In the genomic region with DNA sequence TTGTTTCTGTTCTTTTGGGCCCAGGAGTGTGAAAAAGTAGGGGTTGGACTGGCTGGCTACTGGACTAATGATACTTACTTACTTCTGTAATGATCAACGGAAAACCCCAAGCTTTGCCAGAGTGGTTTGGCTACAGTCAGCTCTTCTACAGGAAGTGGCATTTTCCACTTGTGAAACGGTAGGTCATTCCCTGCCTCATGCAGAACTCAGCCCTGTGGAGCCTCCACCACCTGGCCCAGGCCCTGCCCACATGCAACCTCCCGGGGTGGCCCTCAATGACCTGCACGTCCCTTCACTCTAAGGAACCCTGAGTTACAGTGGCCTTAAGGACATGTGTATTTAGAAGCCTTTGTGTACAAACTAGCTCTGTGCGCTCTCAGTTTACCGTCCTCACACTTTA, we compare ENCODE assay signal across 12 cellular contexts.
A peak's percentile ranks its signal among the peaks of the same experiment; 100 is the strongest.
DNase-seq lines count a peak whose midpoint lies in the region; ATAC-seq and TF ChIP-seq lines count a peak whose summit lies in the region.
"Had no signal": no experiment of that assay in that cellular context is flagged by ENCODE, and none has a peak within 500 bp of the region (broad histone marks: within the 10 kb centered on the region; RNA-seq: fewer than 3 reads in every experiment).

No MANE protein-coding gene starts in this region.

- POLR2A ChIA-PET in CD8-positive, alpha-beta T cell (lab: Charles Lee) = no interaction called here

- TF ChIP-seq CTCF in CD8-positive, alpha-beta T cell (IDR thresholded peaks at IDR 0.05) = no peak

- H3K36me3 ChIP-seq in CD8-positive, alpha-beta T cell (ENCODE audit: insufficient read depth, low read length) = peaks cover 32% of the 10 kb centered on the region

- no peaks in the 10 kb centered on the region for H3K4me1 ChIP-seq in CD8-positive, alpha-beta T cell (ENCODE audit: insufficient read depth, low read length)

- H3K36me3 Mint-ChIP-seq in CD8-positive, alpha-beta T cell = peaks cover 96% of the 10 kb centered on the region
- peaks cover 50% of the 10 kb centered on the region for H3K36me3 Mint-ChIP-seq in central memory CD8-positive, alpha-beta T cell (ENCODE audit: insufficient read depth)
- H3K36me3 Mint-ChIP-seq in natural killer cell treated with Interleukin-12 subunit alpha and Interleukin-12 subunit beta and Interleukin-15 and Interleukin-18, amount 100 ng/mL, for 72 hours = peaks cover 22% of the 10 kb centered on the region

- intact Hi-C loops in CD8-positive, alpha-beta T cell (cut with DNase I, micrococcal nuclease) = no loop called here

- CTCF ChIA-PET in CD8-positive, alpha-beta T cell (lab: Charles Lee) = interaction anchor here (1.6 kb wide), 1 partner anchor 9 kb away, joined by 6 read pairs; no protein-coding TSS in a partner anchor

- peak overlapping the region; percentile 49 for H3K27ac Mint-ChIP-seq in CD8-positive, alpha-beta T cell
- peak overlapping the region; percentile 49 for H3K27ac Mint-ChIP-seq in central memory CD8-positive, alpha-beta T cell (ENCODE audit: low read depth)
- peak overlapping the region; percentile 71 to 88 for H3K27ac Mint-ChIP-seq in natural killer cell treated with Interleukin-12 subunit alpha and Interleukin-12 subunit beta and Interleukin-15 and Interleukin-18, amount 100 ng/mL, for 72 hours
- H3K27ac Mint-ChIP-seq: type B pancreatic cell had no signal

- DNase-seq in CD8-positive, alpha-beta T cell = no peak
- DNase-seq in HK-2 (ENCODE audit: unreplicated experiment) (peak; percentile 64), NCI-H2196 (lab: John Stamatoyannopoulos, UW; ENCODE audit: unreplicated experiment) (no peak), KG1 (lab: John Stamatoyannopoulos, UW) (no peak), HuH-7.5 (ENCODE audit: low spot score) (no peak)
- DNase-seq in central memory CD8-positive, alpha-beta T cell (ENCODE audit: low spot score in 2 of 2) = no peak
- DNase-seq in natural killer cell treated with Interleukin-12 subunit alpha and Interleukin-12 subunit beta and Interleukin-15 and Interleukin-18, amount 100 ng/mL, for 72 hours (ENCODE audit: low spot score) = no peak
- DNase-seq: activated gamma-delta T cell, DMS 273 treated with DMSO at 0.1 percent for 48 hours, NCI-H774 had no signal

- H3K27ac ChIP-seq in CD8-positive, alpha-beta T cell (ENCODE audit: low read depth, low read length) = no peak overlapping the region

- no peaks in the 10 kb centered on the region for H3K27me3 Mint-ChIP-seq in CD8-positive, alpha-beta T cell (ENCODE audit: low read depth)
- no peaks in the 10 kb centered on the region for H3K27me3 Mint-ChIP-seq in central memory CD8-positive, alpha-beta T cell
- H3K27me3 Mint-ChIP-seq in natural killer cell treated with Interleukin-12 subunit alpha and Interleukin-12 subunit beta and Interleukin-15 and Interleukin-18, amount 100 ng/mL, for 72 hours = no peaks in the 10 kb centered on the region
- H3K27me3 Mint-ChIP-seq: type B pancreatic cell had no signal

- H3K4me3 ChIP-seq in CD8-positive, alpha-beta T cell (ENCODE audit: low read depth, low read length) = no peak overlapping the region

- ATAC-seq in CD8-positive, alpha-beta T cell = no peak
- ATAC-seq in central memory CD8-positive, alpha-beta T cell (replicated peaks; ENCODE audit: extremely low read depth, poor library complexity, severe bottlenecking) = peak; percentile 14
- ATAC-seq in natural killer cell treated with Interleukin-12 subunit alpha and Interleukin-12 subunit beta and Interleukin-15 and Interleukin-18, amount 100 ng/mL, for 72 hours = peak; percentile 81
- ATAC-seq in HG02884 (IDR thresholded peaks at IDR 0.05; ENCODE audit: unreplicated experiment) = no peak

- no peak overlapping the region for H3K4me3 Mint-ChIP-seq in CD8-positive, alpha-beta T cell
- no peak overlapping the region for H3K4me3 Mint-ChIP-seq in central memory CD8-positive, alpha-beta T cell
- peak overlapping the region; percentile 53 for H3K4me3 Mint-ChIP-seq in natural killer cell treated with Interleukin-12 subunit alpha and Interleukin-12 subunit beta and Interleukin-15 and Interleukin-18, amount 100 ng/mL, for 72 hours
- H3K4me3 Mint-ChIP-seq: type B pancreatic cell had no signal

- peaks cover 1% of the 10 kb centered on the region for H3K9me3 Mint-ChIP-seq in CD8-positive, alpha-beta T cell
- no peaks in the 10 kb centered on the region for H3K9me3 Mint-ChIP-seq in central memory CD8-positive, alpha-beta T cell
- H3K9me3 Mint-ChIP-seq in natural killer cell treated with Interleukin-12 subunit alpha and Interleukin-12 subunit beta and Interleukin-15 and Interleukin-18, amount 100 ng/mL, for 72 hours = no peaks in the 10 kb centered on the region

- H3K4me1 Mint-ChIP-seq in CD8-positive, alpha-beta T cell (ENCODE audit: low read depth) = peaks cover 2% of the 10 kb centered on the region
- H3K4me1 Mint-ChIP-seq in central memory CD8-positive, alpha-beta T cell = peaks cover 28% of the 10 kb centered on the region
- H3K4me1 Mint-ChIP-seq in natural killer cell treated with Interleukin-12 subunit alpha and Interleukin-12 subunit beta and Interleukin-15 and Interleukin-18, amount 100 ng/mL, for 72 hours (ENCODE audit: low read depth in 2 of 2) = peaks cover 48 to 53% of the 10 kb centered on the region in 2 donors

- no peaks in the 10 kb centered on the region for H3K9me3 ChIP-seq in CD8-positive, alpha-beta T cell (ENCODE audit: low read length)

- H3K27me3 ChIP-seq in CD8-positive, alpha-beta T cell (ENCODE audit: insufficient read depth, low read length) = no peaks in the 10 kb centered on the region

Comparison
In these comparisons a context has a peak if more than half of its experiments do, and no peak if none do; other contexts are left out.
1. ATAC-seq: peak in central memory CD8-positive, alpha-beta T cell (single experiment) and natural killer cell treated with Interleukin-12 subunit alpha and Interleukin-12 subunit beta and Interleukin-15 and Interleukin-18, amount 100 ng/mL, for 72 hours (2 of 2); none in CD8-positive, alpha-beta T cell (single experiment) and HG02884 (single experiment).
2. Peak in every context shown above with its lines, with median percentiles within 50 percentile points of each other: H3K27ac Mint-ChIP-seq.